In the genomic region with DNA sequence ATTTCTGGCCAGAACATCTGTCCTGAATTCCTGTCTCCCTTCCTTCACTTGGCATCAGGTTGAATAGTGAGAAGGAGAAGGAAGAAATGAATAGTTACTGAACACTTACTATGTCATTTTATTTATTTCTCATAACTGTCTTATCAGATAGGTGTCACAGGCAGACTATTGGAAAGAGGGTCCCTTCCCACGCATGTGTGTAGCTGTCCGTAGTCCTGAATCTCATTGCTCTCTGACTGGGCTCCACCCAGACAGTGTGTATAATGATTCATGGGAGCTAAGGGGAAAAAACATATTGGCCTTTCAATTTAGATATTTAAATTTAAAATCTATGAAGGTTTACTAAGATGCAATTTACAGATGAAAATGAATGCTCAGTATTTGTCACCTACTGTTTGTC, we compare ENCODE assay signal across 14 cellular contexts.
DNase-seq lines count a peak whose midpoint lies in the region; ATAC-seq and TF ChIP-seq lines count a peak whose summit lies in the region.
"Had no signal": no experiment of that assay in that cellular context is flagged by ENCODE, and none has a peak within 500 bp of the region (broad histone marks: within the 10 kb centered on the region; RNA-seq: fewer than 3 reads in every experiment).

No MANE protein-coding gene starts in this region.

- H3K4me3 Mint-ChIP-seq in CD14-positive monocyte, result no peak overlapping the region
- H3K4me3 Mint-ChIP-seq: activated naive CD4-positive, alpha-beta T cell treated with anti-CD3 and anti-CD28 coated beads, Interleukin-2, amount 10 ng/mL, durations not matched to agents 7 days and 5 days; nephron had no signal

- H3K9me3 ChIP-seq in HCT116 (ENCODE audit: control insufficient read depth in 1 of 2, insufficient read depth in 1 of 2, low read depth in 1 of 2, low read length in 2 of 2) (no peaks in the 10 kb centered on the region), adipocyte (ENCODE audit: control insufficient read depth, low read length) (peaks cover 8% of the 10 kb centered on the region), aorta (ENCODE audit: control insufficient read depth, low read length) (peaks cover 2% of the 10 kb centered on the region)
- H3K9me3 ChIP-seq: thyroid gland had no signal

- no TSS peak for BruUV-seq in HCT116 (replicated peaks; lab: Mats Ljungman, UMichigan)

- H3K27me3 ChIP-seq in HCT116 (ENCODE audit: insufficient read depth, low read length) (peaks cover 69% of the 10 kb centered on the region), adipocyte (replicated peaks; ENCODE audit: control insufficient read depth, insufficient read depth, low read length) (no peaks in the 10 kb centered on the region), aorta (ENCODE audit: control insufficient read depth in 1 of 2, insufficient read depth in 2 of 2, low read length in 1 of 2) (no peaks in the 10 kb centered on the region)
- H3K27me3 ChIP-seq: thyroid gland had no signal

- H3K9ac ChIP-seq in HCT116 (ENCODE audit: low read length) (no peak overlapping the region), adipocyte (ENCODE audit: low read length) (no peak overlapping the region)

- RAD21 ChIA-PET in HCT116 (lab: Charles Lee; ENCODE audit: low non-redundant PET in 1 of 2, low total read pairs in 2 of 2, uncharacterized antibody in 2 of 2, unreplicated experiment in 2 of 2), result no interaction called here

- H3K27ac ChIP-seq in HCT116 (ENCODE audit: low read depth, low read length) (no peak overlapping the region), aorta (ENCODE audit: low read depth in 1 of 2, low read length in 2 of 2) (no peak overlapping the region)
- H3K27ac ChIP-seq: thyroid gland had no signal

- H3K4me1 Mint-ChIP-seq in CD14-positive monocyte, result no peaks in the 10 kb centered on the region
- H3K4me1 Mint-ChIP-seq: activated naive CD4-positive, alpha-beta T cell treated with anti-CD3 and anti-CD28 coated beads, Interleukin-2, amount 10 ng/mL, durations not matched to agents 7 days and 5 days; nephron had no signal

- no peak for TF ChIP-seq CTCF in HCT116 (IDR thresholded peaks at IDR 0.05 in 2 of 3, conservative IDR thresholded peaks at IDR 0.05 in 1 of 3; ENCODE audit: borderline replicate concordance in 1 of 3, insufficient read depth in 1 of 3, low read depth in 2 of 3, low read length in 2 of 3)
- TF ChIP-seq CTCF in GM20000 (IDR thresholded peaks at IDR 0.05; ENCODE audit: extremely low read depth, missing control alignments), result no peak
- no peak for TF ChIP-seq CTCF in CD14-positive monocyte (IDR thresholded peaks at IDR 0.05)

- H4K20me1 ChIP-seq in HCT116 (ENCODE audit: insufficient read depth), result no peaks in the 10 kb centered on the region

- H2AFZ ChIP-seq in HCT116 (ENCODE audit: low read depth, low read length, poor library complexity, severe bottlenecking), result no peak overlapping the region

- WGBS in aorta, 2 donors, result 30 to 41% methylated on average over 2 of the region's 2 CpGs

- ATAC-seq in HCT116 (no peak), aorta (ENCODE audit: low FRiP score) (no peak)

- no peaks in the 10 kb centered on the region for H3K4me1 ChIP-seq in HCT116 (ENCODE audit: control insufficient read depth in 1 of 2, insufficient read depth in 2 of 2, low read length in 2 of 2)
- peaks cover 7% of the 10 kb centered on the region for H3K4me1 ChIP-seq in adipocyte (ENCODE audit: control insufficient read depth, insufficient read depth, low read length)
- H3K4me1 ChIP-seq in aorta (ENCODE audit: control insufficient read depth in 1 of 2, insufficient read depth in 2 of 2, low read length in 2 of 2), result no peaks in the 10 kb centered on the region
- H3K4me1 ChIP-seq: thyroid gland had no signal

- no peak for TF ChIP-seq POLR2A in HCT116 (IDR thresholded peaks at IDR 0.05; ENCODE audit: borderline replicate concordance, extremely low read depth, insufficient read depth, insufficient read length)

- no peaks in the 10 kb centered on the region for H3K36me3 Mint-ChIP-seq in CD14-positive monocyte
- H3K36me3 Mint-ChIP-seq: activated naive CD4-positive, alpha-beta T cell treated with anti-CD3 and anti-CD28 coated beads, Interleukin-2, amount 10 ng/mL, durations not matched to agents 7 days and 5 days had no signal

- H3K27ac Mint-ChIP-seq in CD14-positive monocyte, result no peak overlapping the region
- H3K27ac Mint-ChIP-seq: activated naive CD4-positive, alpha-beta T cell treated with anti-CD3 and anti-CD28 coated beads, Interleukin-2, amount 10 ng/mL, durations not matched to agents 7 days and 5 days; nephron had no signal

- H3K79me2 ChIP-seq in HCT116 (ENCODE audit: insufficient read depth, low read length), result no peaks in the 10 kb centered on the region

- H3K9me3 Mint-ChIP-seq in CD14-positive monocyte, result peaks cover 0 to 5% (median 2%) of the 10 kb centered on the region in 7 donors
- H3K9me3 Mint-ChIP-seq: activated naive CD4-positive, alpha-beta T cell treated with anti-CD3 and anti-CD28 coated beads, Interleukin-2, amount 10 ng/mL, durations not matched to agents 7 days and 5 days; nephron had no signal

- H3K4me2 ChIP-seq in HCT116 (ENCODE audit: low read length), result no peak overlapping the region

- peaks cover 0 to 4% (median 0%) of the 10 kb centered on the region in 3 donors for H3K27me3 Mint-ChIP-seq in CD14-positive monocyte (ENCODE audit: low read depth in 3 of 3)
- H3K27me3 Mint-ChIP-seq: activated naive CD4-positive, alpha-beta T cell treated with anti-CD3 and anti-CD28 coated beads, Interleukin-2, amount 10 ng/mL, durations not matched to agents 7 days and 5 days had no signal

- CTCF ChIA-PET in HCT116 (lab: Charles Lee), result no interaction called here

- DNase-seq in HCT116 (ENCODE audit: low read depth, low spot score) (no peak), LHCN-M2 (ENCODE audit: low read depth) (peak; percentile 21), adipocyte (ENCODE audit: low read depth) (peak; percentile 37), left kidney (ENCODE audit: low read depth, low spot score) (peak; percentile 74), GM20000 (ENCODE audit: low spot score) (no peak), CD14-positive monocyte (ENCODE audit: low spot score) (no peak), aorta (no peak)
- DNase-seq: activated naive CD4-positive, alpha-beta T cell treated with anti-CD3 and anti-CD28 coated beads, Interleukin-2, amount 10 ng/mL, durations not matched to agents 7 days and 5 days; cortex of kidney; foreskin melanocyte; NCI-H2029 treated with DMSO at 0.1 percent for 48 hours; NK-92 treated with Interleukin-12 subunit alpha and Interleukin-12 subunit beta, amount 100 ng/mL, for 24 hours; thyroid gland had no signal

- POLR2A ChIA-PET in HCT116 (lab: Charles Lee), result no interaction called here

- intact Hi-C loops in HCT116 (cut with micrococcal nuclease), result no loop called here
- intact Hi-C loops in CD14-positive monocyte (cut with micrococcal nuclease), result no loop called here
- intact Hi-C loops in aorta (cut with DNase I), result no loop called here

- no peaks in the 10 kb centered on the region for H3K9me2 ChIP-seq in HCT116 (ENCODE audit: insufficient read depth)

- H3K36me3 ChIP-seq in HCT116 (ENCODE audit: control insufficient read depth in 1 of 2, insufficient read depth in 2 of 2, low read length in 2 of 2), result no peaks in the 10 kb centered on the region
- no peaks in the 10 kb centered on the region for H3K36me3 ChIP-seq in adipocyte (ENCODE audit: control insufficient read depth, insufficient read depth, low read length, severe bottlenecking)
- H3K36me3 ChIP-seq in aorta (ENCODE audit: control insufficient read depth in 1 of 2, insufficient read depth in 2 of 2, low read length in 1 of 2), result no peaks in the 10 kb centered on the region
- H3K36me3 ChIP-seq: thyroid gland had no signal

- no peak for TF ChIP-seq RAD21 in HCT116 (IDR thresholded peaks at IDR 0.05; ENCODE audit: low read depth)

- H3K4me3 ChIP-seq in HCT116 (replicated peaks in 1 of 2; ENCODE audit: low read depth in 1 of 2, low read length in 2 of 2), result no peak overlapping the region
- H3K4me3 ChIP-seq in adipocyte (ENCODE audit: low read length), result no peak overlapping the region
- no peak overlapping the region for H3K4me3 ChIP-seq in aorta (ENCODE audit: low read length in 2 of 2)
- H3K4me3 ChIP-seq: thyroid gland had no signal

TF ChIP-seq in HCT116, 20 proteins besides CTCF, POLR2A, EP300 and RAD21:
- TF ChIP-seq, protein P1, sequence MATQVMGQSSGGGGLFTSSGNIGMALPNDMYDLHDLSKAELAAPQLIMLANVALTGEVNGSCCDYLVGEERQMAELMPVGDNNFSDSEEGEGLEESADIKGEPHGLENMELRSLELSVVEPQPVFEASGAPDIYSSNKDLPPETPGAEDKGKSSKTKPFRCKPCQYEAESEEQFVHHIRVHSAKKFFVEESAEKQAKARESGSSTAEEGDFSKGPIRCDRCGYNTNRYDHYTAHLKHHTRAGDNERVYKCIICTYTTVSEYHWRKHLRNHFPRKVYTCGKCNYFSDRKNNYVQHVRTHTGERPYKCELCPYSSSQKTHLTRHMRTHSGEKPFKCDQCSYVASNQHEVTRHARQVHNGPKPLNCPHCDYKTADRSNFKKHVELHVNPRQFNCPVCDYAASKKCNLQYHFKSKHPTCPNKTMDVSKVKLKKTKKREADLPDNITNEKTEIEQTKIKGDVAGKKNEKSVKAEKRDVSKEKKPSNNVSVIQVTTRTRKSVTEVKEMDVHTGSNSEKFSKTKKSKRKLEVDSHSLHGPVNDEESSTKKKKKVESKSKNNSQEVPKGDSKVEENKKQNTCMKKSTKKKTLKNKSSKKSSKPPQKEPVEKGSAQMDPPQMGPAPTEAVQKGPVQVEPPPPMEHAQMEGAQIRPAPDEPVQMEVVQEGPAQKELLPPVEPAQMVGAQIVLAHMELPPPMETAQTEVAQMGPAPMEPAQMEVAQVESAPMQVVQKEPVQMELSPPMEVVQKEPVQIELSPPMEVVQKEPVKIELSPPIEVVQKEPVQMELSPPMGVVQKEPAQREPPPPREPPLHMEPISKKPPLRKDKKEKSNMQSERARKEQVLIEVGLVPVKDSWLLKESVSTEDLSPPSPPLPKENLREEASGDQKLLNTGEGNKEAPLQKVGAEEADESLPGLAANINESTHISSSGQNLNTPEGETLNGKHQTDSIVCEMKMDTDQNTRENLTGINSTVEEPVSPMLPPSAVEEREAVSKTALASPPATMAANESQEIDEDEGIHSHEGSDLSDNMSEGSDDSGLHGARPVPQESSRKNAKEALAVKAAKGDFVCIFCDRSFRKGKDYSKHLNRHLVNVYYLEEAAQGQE (IDR thresholded peaks at IDR 0.05; ENCODE audit: low read depth), result peak; percentile 71
- TF ChIP-seq ELF1 (IDR thresholded peaks at IDR 0.05; ENCODE audit: borderline replicate concordance, low read depth), result no peak

Comparison
In these comparisons a context has a peak if more than half of its experiments do, and no peak if none do; other contexts are left out.
1. DNase-seq: peak in LHCN-M2 (single experiment), adipocyte (single experiment) and left kidney (single experiment); none in HCT116 (single experiment), GM20000 (single experiment), CD14-positive monocyte (single experiment) and aorta (0 of 2).